In genomic region chr4:186058253-186058979, GRCh38 we compare ENCODE assay signal across 12 cellular contexts. TPM values are rescaled to one million over a fixed set of nuclear protein-coding genes. Genes with fewer than 3 reads are reported as not detected.
DNase-seq lines count a peak whose midpoint lies in the region; ATAC-seq and TF ChIP-seq lines count a peak whose summit lies in the region.
"Had no signal": no experiment of that assay in that cellular context is flagged by ENCODE, and none has a peak within 500 bp of the region (broad histone marks: within the 10 kb centered on the region; RNA-seq: fewer than 3 reads in every experiment).

No MANE protein-coding gene starts in this region.

- TF ChIP-seq POLR2A in suprapubic skin (IDR thresholded peaks at IDR 0.05): no peak

- no peaks in the 10 kb centered on the region for H3K36me3 ChIP-seq in CD8-positive, alpha-beta memory T cell (ENCODE audit: insufficient read depth, low read length)
- no peaks in the 10 kb centered on the region for H3K36me3 ChIP-seq in CD8-positive, alpha-beta T cell (ENCODE audit: insufficient read depth, low read length)
- no peaks in the 10 kb centered on the region for H3K36me3 ChIP-seq in suprapubic skin

- POLR2A ChIA-PET in CD8-positive, alpha-beta memory T cell (lab: Charles Lee): no interaction called here
- POLR2A ChIA-PET in CD8-positive, alpha-beta T cell (lab: Charles Lee): no interaction called here

- no peaks in the 10 kb centered on the region for H3K27me3 ChIP-seq in CD8-positive, alpha-beta memory T cell (ENCODE audit: insufficient read depth, low read length, poor library complexity, severe bottlenecking)
- H3K27me3 ChIP-seq in CD8-positive, alpha-beta T cell (ENCODE audit: insufficient read depth, low read length): no peaks in the 10 kb centered on the region
- H3K27me3 ChIP-seq in suprapubic skin: no peaks in the 10 kb centered on the region

- peaks cover 4% of the 10 kb centered on the region for H3K4me1 ChIP-seq in CD8-positive, alpha-beta memory T cell (ENCODE audit: insufficient read depth, low read length)
- H3K4me1 ChIP-seq in CD8-positive, alpha-beta T cell (ENCODE audit: insufficient read depth, low read length): peaks cover 4% of the 10 kb centered on the region
- no peaks in the 10 kb centered on the region for H3K4me1 ChIP-seq in suprapubic skin

- peak overlapping the region in 2 of 8 donors; percentile 1 to 48 for H3K27ac Mint-ChIP-seq in CD8-positive, alpha-beta memory T cell
- H3K27ac Mint-ChIP-seq in CD8-positive, alpha-beta T cell: no peak overlapping the region
- H3K27ac Mint-ChIP-seq: T-helper 2 cell treated with Interferon-gamma antibody and Interleukin-4, amounts not matched to agents 5 μg/mL and 100 μg/mL, for 36 hours had no signal

- 84% methylated on average over 6 of the region's 6 CpGs for WGBS in suprapubic skin

- peaks cover 10 to 13% (median 10%) of the 10 kb centered on the region in 3 donors for H3K4me1 Mint-ChIP-seq in CD8-positive, alpha-beta memory T cell
- H3K4me1 Mint-ChIP-seq in CD8-positive, alpha-beta T cell (ENCODE audit: low read depth): peaks cover 7% of the 10 kb centered on the region

- no peak overlapping the region for H3K27ac ChIP-seq in CD8-positive, alpha-beta memory T cell (ENCODE audit: low read depth, low read length)
- H3K27ac ChIP-seq in CD8-positive, alpha-beta T cell (ENCODE audit: low read depth, low read length): no peak overlapping the region
- no peak overlapping the region for H3K27ac ChIP-seq in suprapubic skin

- H3K36me3 Mint-ChIP-seq in CD8-positive, alpha-beta memory T cell: peaks cover 0 to 3% (median 2%) of the 10 kb centered on the region in 3 donors
- H3K36me3 Mint-ChIP-seq in CD8-positive, alpha-beta T cell: no peaks in the 10 kb centered on the region

- peaks cover 0 to 7% (median 0%) of the 10 kb centered on the region in 5 donors for H3K9me3 Mint-ChIP-seq in CD8-positive, alpha-beta memory T cell
- peaks cover 3% of the 10 kb centered on the region for H3K9me3 Mint-ChIP-seq in CD8-positive, alpha-beta T cell

- peaks cover 5 to 15% of the 10 kb centered on the region in 2 donors for H3K27me3 Mint-ChIP-seq in CD8-positive, alpha-beta memory T cell
- peaks cover 20% of the 10 kb centered on the region for H3K27me3 Mint-ChIP-seq in CD8-positive, alpha-beta T cell (ENCODE audit: low read depth)

- no peak overlapping the region for H3K4me3 ChIP-seq in CD8-positive, alpha-beta memory T cell (ENCODE audit: low read length)
- H3K4me3 ChIP-seq in CD8-positive, alpha-beta T cell (ENCODE audit: low read depth, low read length): no peak overlapping the region
- no peak overlapping the region for H3K4me3 ChIP-seq in suprapubic skin
- H3K4me3 ChIP-seq: lung had no signal

- H3K4me3 Mint-ChIP-seq in CD8-positive, alpha-beta memory T cell: peak overlapping the region in 1 of 7 donors; percentile 39
- H3K4me3 Mint-ChIP-seq in CD8-positive, alpha-beta T cell: no peak overlapping the region
- H3K4me3 Mint-ChIP-seq: T-helper 2 cell treated with Interferon-gamma antibody and Interleukin-4, amounts not matched to agents 5 μg/mL and 100 μg/mL, for 36 hours had no signal

- ATAC-seq in GM18520 (IDR thresholded peaks at IDR 0.05; ENCODE audit: unreplicated experiment) (peak; percentile 98), GM21528 (IDR thresholded peaks at IDR 0.05; ENCODE audit: low FRiP score, unreplicated experiment) (peak; percentile 100), HG03175 (IDR thresholded peaks at IDR 0.05; ENCODE audit: unreplicated experiment) (peak; percentile 100)
- no peak for ATAC-seq in CD8-positive, alpha-beta T cell

- no peak for TF ChIP-seq CTCF in CD8-positive, alpha-beta T cell (IDR thresholded peaks at IDR 0.05)
- no peak for TF ChIP-seq CTCF in suprapubic skin (IDR thresholded peaks at IDR 0.05)

- intact Hi-C loops in CD8-positive, alpha-beta T cell (cut with DNase I, micrococcal nuclease): no loop called here

- TF ChIP-seq EP300 in suprapubic skin (IDR thresholded peaks at IDR 0.05): no peak

- CTCF ChIA-PET in CD8-positive, alpha-beta memory T cell (lab: Charles Lee): no interaction called here
- CTCF ChIA-PET in CD8-positive, alpha-beta T cell (lab: Charles Lee): no interaction called here

- DNase-seq in germinal center (ENCODE audit: low spot score) (peak; percentile 15), suprapubic skin (ENCODE audit: low spot score in 2 of 2) (no peak), GOT3 (lab: John Stamatoyannopoulos, UW) (no peak)
- DNase-seq in CD8-positive, alpha-beta memory T cell: no peak
- no peak for DNase-seq in CD8-positive, alpha-beta T cell
- DNase-seq: aorta, DND-41 had no signal

- H3K9me3 ChIP-seq in CD8-positive, alpha-beta memory T cell (ENCODE audit: low read length): no peaks in the 10 kb centered on the region
- no peaks in the 10 kb centered on the region for H3K9me3 ChIP-seq in CD8-positive, alpha-beta T cell (ENCODE audit: low read length)
- H3K9me3 ChIP-seq in suprapubic skin: no peaks in the 10 kb centered on the region

RNA-seq across cellular contexts. Expression of gene TLR3, which starts 10.5 kb away (rescaled TPM):
- under 1 TPM; 0.11 to 0.33 TPM for total RNA-seq in CD8-positive, alpha-beta memory T cell
- 5.2 TPM for polyA plus RNA-seq in CD8-positive, alpha-beta memory T cell
- total RNA-seq in CD8-positive, alpha-beta T cell: 1 to 10 TPM in 1 of 2 experiments, under 1 TPM in 1; 0.44 to 1.2 TPM
- total RNA-seq in suprapubic skin: 1 to 10 TPM; 3.1 to 6.1 (median 4.4) TPM

RNA-seq across cellular contexts. Expression of gene FAM149A, which starts 46.1 kb away (rescaled TPM):
- under 1 TPM; 0.46 to 0.80 TPM for total RNA-seq in CD8-positive, alpha-beta memory T cell
- polyA plus RNA-seq in CD8-positive, alpha-beta memory T cell: 0.31 TPM
- 1 to 10 TPM in 1 of 2 experiments, under 1 TPM in 1; 0.79 to 1.4 TPM for total RNA-seq in CD8-positive, alpha-beta T cell
- 1 to 10 TPM; 2.9 to 4.3 (median 3.8) TPM for total RNA-seq in suprapubic skin
